9 cellular contexts compared by ENCODE assay signal in genomic region chr6:24910850-24911712, GRCh38. TPM values are rescaled to one million over a fixed set of nuclear protein-coding genes. Genes with fewer than 3 reads are reported as not detected.
A peak's percentile ranks its signal among the peaks of the same experiment; 100 is the strongest.
DNase-seq lines count a peak whose midpoint lies in the region; ATAC-seq and TF ChIP-seq lines count a peak whose summit lies in the region.
"Had no signal": no experiment of that assay in that cellular context is flagged by ENCODE, and none has a peak within 500 bp of the region (broad histone marks: within the 10 kb centered on the region; RNA-seq: fewer than 3 reads in every experiment).

No MANE protein-coding gene starts in this region.

- H3K36me3 ChIP-seq in liver (ENCODE audit: control insufficient read depth in 4 of 4, insufficient read depth in 3 of 4, low read depth in 1 of 4, low read length in 3 of 4): no peaks in the 10 kb centered on the region

- H3K27ac ChIP-seq in liver (ENCODE audit: low read depth in 1 of 2, low read length in 2 of 2): peak overlapping the region in 1 of 2 donors; percentile 15

- DNase-seq in SKM-1 treated with dmso at 0.1 percent for 144 hours (lab: John Stamatoyannopoulos, UW; ENCODE audit: unreplicated experiment): peak; percentile 35
- no peak for DNase-seq in SKM-1 (lab: John Stamatoyannopoulos, UW; ENCODE audit: unreplicated experiment)
- peak; percentile 37 for DNase-seq in NB4 (ENCODE audit: low read depth)
- peak; percentile 56 for DNase-seq in stimulated activated CD4-positive, alpha-beta T cell treated with anti-CD3 and anti-CD28 coated beads, Interleukin-4, amount 100 ng/mL, for 24 hours
- no peak for DNase-seq in epidermal melanocyte (ENCODE audit: insufficient read length, low spot score)
- DNase-seq: DND-41 had no signal

- ATAC-seq in activated CD4-positive, CD25-positive, alpha-beta regulatory T cell treated with anti-CD3 and anti-CD28 coated beads, Interleukin-2, amount 50 U/mL, for 24 hours: peak; percentile 41 to 59

- peak overlapping the region; percentile 61 for H3K27ac Mint-ChIP-seq in dendritic cell treated with granulocyte-macrophage colony-stimulating factor and Interleukin-4, amounts not matched to agents 40 ng/mL and 50 ng/mL, for 4 days

- peaks cover 79% of the 10 kb centered on the region for H3K4me1 Mint-ChIP-seq in dendritic cell treated with granulocyte-macrophage colony-stimulating factor and Interleukin-4, amounts not matched to agents 40 ng/mL and 50 ng/mL, for 4 days (ENCODE audit: low read depth)

- no peaks in the 10 kb centered on the region for H3K9me3 ChIP-seq in liver (ENCODE audit: control insufficient read depth in 4 of 4, low read length in 3 of 4)

- H3K9me3 Mint-ChIP-seq in dendritic cell treated with granulocyte-macrophage colony-stimulating factor and Interleukin-4, amounts not matched to agents 40 ng/mL and 50 ng/mL, for 4 days: no peaks in the 10 kb centered on the region

- WGBS in liver: 2% methylated on average over 60 of the region's 60 CpGs

- peak overlapping the region; percentile 76 for H3K4me3 Mint-ChIP-seq in dendritic cell treated with granulocyte-macrophage colony-stimulating factor and Interleukin-4, amounts not matched to agents 40 ng/mL and 50 ng/mL, for 4 days

- no peak for TF ChIP-seq RAD21 in liver (IDR thresholded peaks at IDR 0.05)

- TF ChIP-seq POLR2A in NB4 (IDR thresholded peaks at IDR 0.05; ENCODE audit: extremely low read depth, insufficient read length): no peak

- peaks cover 6% of the 10 kb centered on the region for H3K27me3 Mint-ChIP-seq in dendritic cell treated with granulocyte-macrophage colony-stimulating factor and Interleukin-4, amounts not matched to agents 40 ng/mL and 50 ng/mL, for 4 days

- H3K4me3 ChIP-seq in NB4 (ENCODE audit: low read depth, low read length) (no peak overlapping the region), liver (ENCODE audit: low read depth in 1 of 3, low read length in 3 of 3) (peak overlapping the region; percentile 42 to 54 (median 50))

- peaks cover 0 to 18% (median 13%) of the 10 kb centered on the region in 4 donors for H3K4me1 ChIP-seq in liver (ENCODE audit: control insufficient read depth in 4 of 4, insufficient read depth in 4 of 4, low read length in 3 of 4)

- H3K36me3 Mint-ChIP-seq in dendritic cell treated with granulocyte-macrophage colony-stimulating factor and Interleukin-4, amounts not matched to agents 40 ng/mL and 50 ng/mL, for 4 days (ENCODE audit: low read depth): no peaks in the 10 kb centered on the region

- intact Hi-C loops in dendritic cell treated with granulocyte-macrophage colony-stimulating factor and Interleukin-4, amounts not matched to agents 40 ng/mL and 50 ng/mL, for 4 days (cut with micrococcal nuclease): no loop called here

- peaks cover 0 to 4% (median 1%) of the 10 kb centered on the region in 4 donors for H3K27me3 ChIP-seq in liver (ENCODE audit: control insufficient read depth in 4 of 4, insufficient read depth in 4 of 4, low read length in 3 of 4)

- no peak overlapping the region for H3K9ac ChIP-seq in liver (ENCODE audit: low read depth in 1 of 2, low read length in 2 of 2)

- no peak for TF ChIP-seq CTCF in NB4 (IDR thresholded peaks at IDR 0.05; ENCODE audit: low read depth, low read length)
- no peak for TF ChIP-seq CTCF in liver (IDR thresholded peaks at IDR 0.05; ENCODE audit: low read depth, low read length, missing input control)

TF ChIP-seq in liver, 16 proteins besides CTCF, POLR2A, EP300 and RAD21:
- no peak for TF ChIP-seq YY1 (IDR thresholded peaks at IDR 0.05)
- no peak for TF ChIP-seq JUND (IDR thresholded peaks at IDR 0.05)
- no peak for TF ChIP-seq GABPA (IDR thresholded peaks at IDR 0.05 in 1 of 2, conservative IDR thresholded peaks at IDR 0.05 in 1 of 2)
- TF ChIP-seq FOXA2 (IDR thresholded peaks at IDR 0.05): no peak
- no peak for TF ChIP-seq EGR1 (IDR thresholded peaks at IDR 0.05; ENCODE audit: low read depth in 2 of 2)
- TF ChIP-seq ATF3 (IDR thresholded peaks at IDR 0.05): no peak
- TF ChIP-seq SP1 (IDR thresholded peaks at IDR 0.05): no peak
- TF ChIP-seq HNF4A (conservative IDR thresholded peaks at IDR 0.05): no peak
- TF ChIP-seq ZBTB33 (IDR thresholded peaks at IDR 0.05): no peak
- no peak for TF ChIP-seq REST (IDR thresholded peaks at IDR 0.05)
- TF ChIP-seq MAX (IDR thresholded peaks at IDR 0.05): no peak
- TF ChIP-seq NR2F2 (IDR thresholded peaks at IDR 0.05): no peak
- no peak for TF ChIP-seq FOXA1 (IDR thresholded peaks at IDR 0.05)
- TF ChIP-seq HNF4G (IDR thresholded peaks at IDR 0.05): no peak
- TF ChIP-seq TAF1 (conservative IDR thresholded peaks at IDR 0.05): no peak
- no peak for TF ChIP-seq RXRA (IDR thresholded peaks at IDR 0.05)

RNA-seq across cellular contexts. Expression of gene RIPOR2, which starts 24.7 kb away (rescaled TPM):
- 10 to 100 TPM in 1 of 2 donors, 1 to 10 TPM in 1; 5.1 to 10.9 TPM for total RNA-seq in liver
- polyA plus RNA-seq in liver: 1 to 10 TPM; 1.6 to 2.3 TPM

Comparison
In these comparisons a context has a peak if more than half of its experiments do, and no peak if none do; other contexts are left out.
1. DNase-seq: peak in SKM-1 treated with dmso at 0.1 percent for 144 hours (single experiment), NB4 (single experiment) and stimulated activated CD4-positive, alpha-beta T cell treated with anti-CD3 and anti-CD28 coated beads, Interleukin-4, amount 100 ng/mL, for 24 hours (single experiment); none in SKM-1 (single experiment) and epidermal melanocyte (single experiment).